Comparison of ENCODE assay signal across 1 cellular context in genomic region chr20:4592316-4593148, GRCh38.
TF ChIP-seq lines count a peak whose summit lies in the region.

No MANE protein-coding gene starts in this region.

TF ChIP-seq in HepG2, 621 proteins besides CTCF, POLR2A, EP300 and RAD21 (continued from another document and continues in another):
- TF ChIP-seq, protein P1, sequence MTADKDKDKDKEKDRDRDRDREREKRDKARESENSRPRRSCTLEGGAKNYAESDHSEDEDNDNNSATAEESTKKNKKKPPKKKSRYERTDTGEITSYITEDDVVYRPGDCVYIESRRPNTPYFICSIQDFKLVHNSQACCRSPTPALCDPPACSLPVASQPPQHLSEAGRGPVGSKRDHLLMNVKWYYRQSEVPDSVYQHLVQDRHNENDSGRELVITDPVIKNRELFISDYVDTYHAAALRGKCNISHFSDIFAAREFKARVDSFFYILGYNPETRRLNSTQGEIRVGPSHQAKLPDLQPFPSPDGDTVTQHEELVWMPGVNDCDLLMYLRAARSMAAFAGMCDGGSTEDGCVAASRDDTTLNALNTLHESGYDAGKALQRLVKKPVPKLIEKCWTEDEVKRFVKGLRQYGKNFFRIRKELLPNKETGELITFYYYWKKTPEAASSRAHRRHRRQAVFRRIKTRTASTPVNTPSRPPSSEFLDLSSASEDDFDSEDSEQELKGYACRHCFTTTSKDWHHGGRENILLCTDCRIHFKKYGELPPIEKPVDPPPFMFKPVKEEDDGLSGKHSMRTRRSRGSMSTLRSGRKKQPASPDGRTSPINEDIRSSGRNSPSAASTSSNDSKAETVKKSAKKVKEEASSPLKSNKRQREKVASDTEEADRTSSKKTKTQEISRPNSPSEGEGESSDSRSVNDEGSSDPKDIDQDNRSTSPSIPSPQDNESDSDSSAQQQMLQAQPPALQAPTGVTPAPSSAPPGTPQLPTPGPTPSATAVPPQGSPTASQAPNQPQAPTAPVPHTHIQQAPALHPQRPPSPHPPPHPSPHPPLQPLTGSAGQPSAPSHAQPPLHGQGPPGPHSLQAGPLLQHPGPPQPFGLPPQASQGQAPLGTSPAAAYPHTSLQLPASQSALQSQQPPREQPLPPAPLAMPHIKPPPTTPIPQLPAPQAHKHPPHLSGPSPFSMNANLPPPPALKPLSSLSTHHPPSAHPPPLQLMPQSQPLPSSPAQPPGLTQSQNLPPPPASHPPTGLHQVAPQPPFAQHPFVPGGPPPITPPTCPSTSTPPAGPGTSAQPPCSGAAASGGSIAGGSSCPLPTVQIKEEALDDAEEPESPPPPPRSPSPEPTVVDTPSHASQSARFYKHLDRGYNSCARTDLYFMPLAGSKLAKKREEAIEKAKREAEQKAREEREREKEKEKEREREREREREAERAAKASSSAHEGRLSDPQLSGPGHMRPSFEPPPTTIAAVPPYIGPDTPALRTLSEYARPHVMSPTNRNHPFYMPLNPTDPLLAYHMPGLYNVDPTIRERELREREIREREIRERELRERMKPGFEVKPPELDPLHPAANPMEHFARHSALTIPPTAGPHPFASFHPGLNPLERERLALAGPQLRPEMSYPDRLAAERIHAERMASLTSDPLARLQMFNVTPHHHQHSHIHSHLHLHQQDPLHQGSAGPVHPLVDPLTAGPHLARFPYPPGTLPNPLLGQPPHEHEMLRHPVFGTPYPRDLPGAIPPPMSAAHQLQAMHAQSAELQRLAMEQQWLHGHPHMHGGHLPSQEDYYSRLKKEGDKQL (CRISPR knock-in tag; IDR thresholded peaks at IDR 0.05; ENCODE audit: low read depth) = no peak
- peak; percentile 85 for TF ChIP-seq ZMYM4 (CRISPR knock-in tag; IDR thresholded peaks at IDR 0.05)
- no peak for TF ChIP-seq GLMP (CRISPR knock-in tag; IDR thresholded peaks at IDR 0.05; ENCODE audit: borderline replicate concordance)
- no peak for TF ChIP-seq ZNF672 (CRISPR knock-in tag; IDR thresholded peaks at IDR 0.05)
- TF ChIP-seq U2AF1 (optimal IDR thresholded peaks at IDR 0.05; ENCODE audit: low read depth, low read length) = peak; percentile 32
- no peak for TF ChIP-seq ZBTB20 (CRISPR knock-in tag; IDR thresholded peaks at IDR 0.05; ENCODE audit: borderline replicate concordance, low read depth)
- TF ChIP-seq TGIF2 (CRISPR knock-in tag; IDR thresholded peaks at IDR 0.05) = 0 out of 2 replicates have a peak, but pooled peaks have one; percentile 39
- no peak for TF ChIP-seq ZNF670 (CRISPR knock-in tag; IDR thresholded peaks at IDR 0.05; ENCODE audit: borderline replicate concordance)
- TF ChIP-seq, protein P2, sequence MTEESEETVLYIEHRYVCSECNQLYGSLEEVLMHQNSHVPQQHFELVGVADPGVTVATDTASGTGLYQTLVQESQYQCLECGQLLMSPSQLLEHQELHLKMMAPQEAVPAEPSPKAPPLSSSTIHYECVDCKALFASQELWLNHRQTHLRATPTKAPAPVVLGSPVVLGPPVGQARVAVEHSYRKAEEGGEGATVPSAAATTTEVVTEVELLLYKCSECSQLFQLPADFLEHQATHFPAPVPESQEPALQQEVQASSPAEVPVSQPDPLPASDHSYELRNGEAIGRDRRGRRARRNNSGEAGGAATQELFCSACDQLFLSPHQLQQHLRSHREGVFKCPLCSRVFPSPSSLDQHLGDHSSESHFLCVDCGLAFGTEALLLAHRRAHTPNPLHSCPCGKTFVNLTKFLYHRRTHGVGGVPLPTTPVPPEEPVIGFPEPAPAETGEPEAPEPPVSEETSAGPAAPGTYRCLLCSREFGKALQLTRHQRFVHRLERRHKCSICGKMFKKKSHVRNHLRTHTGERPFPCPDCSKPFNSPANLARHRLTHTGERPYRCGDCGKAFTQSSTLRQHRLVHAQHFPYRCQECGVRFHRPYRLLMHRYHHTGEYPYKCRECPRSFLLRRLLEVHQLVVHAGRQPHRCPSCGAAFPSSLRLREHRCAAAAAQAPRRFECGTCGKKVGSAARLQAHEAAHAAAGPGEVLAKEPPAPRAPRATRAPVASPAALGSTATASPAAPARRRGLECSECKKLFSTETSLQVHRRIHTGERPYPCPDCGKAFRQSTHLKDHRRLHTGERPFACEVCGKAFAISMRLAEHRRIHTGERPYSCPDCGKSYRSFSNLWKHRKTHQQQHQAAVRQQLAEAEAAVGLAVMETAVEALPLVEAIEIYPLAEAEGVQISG (CRISPR knock-in tag; IDR thresholded peaks at IDR 0.05) = peak; percentile 70
- peak; percentile 59; the same call in 1 of the 2 replicates for TF ChIP-seq ARNTL (CRISPR knock-in tag; IDR thresholded peaks at IDR 0.05)
- no peak; the same call in 1 of the 2 replicates for TF ChIP-seq ZNF337 (CRISPR knock-in tag; IDR thresholded peaks at IDR 0.05; ENCODE audit: borderline replicate concordance, low read depth)
- TF ChIP-seq MIER2 (CRISPR knock-in tag; IDR thresholded peaks at IDR 0.05) = no peak; the same call in 1 of the 2 replicates
- TF ChIP-seq POLR2AphosphoS2 (IDR thresholded peaks at IDR 0.05; ENCODE audit: low read depth, low read length) = no peak
- TF ChIP-seq ZNF207 (IDR thresholded peaks at IDR 0.05; ENCODE audit: borderline replicate concordance) = no peak
- TF ChIP-seq ZSCAN21 (CRISPR knock-in tag; IDR thresholded peaks at IDR 0.05; ENCODE audit: borderline replicate concordance) = peak; percentile 55; the same call in 1 of the 2 replicates
- TF ChIP-seq AKAP8 (CRISPR knock-in tag; IDR thresholded peaks at IDR 0.05) = no peak
- peak; percentile 97 for TF ChIP-seq STAG1 (CRISPR knock-in tag; IDR thresholded peaks at IDR 0.05)
- TF ChIP-seq ARNT (IDR thresholded peaks at IDR 0.05) = no peak
- TF ChIP-seq, protein P3, sequence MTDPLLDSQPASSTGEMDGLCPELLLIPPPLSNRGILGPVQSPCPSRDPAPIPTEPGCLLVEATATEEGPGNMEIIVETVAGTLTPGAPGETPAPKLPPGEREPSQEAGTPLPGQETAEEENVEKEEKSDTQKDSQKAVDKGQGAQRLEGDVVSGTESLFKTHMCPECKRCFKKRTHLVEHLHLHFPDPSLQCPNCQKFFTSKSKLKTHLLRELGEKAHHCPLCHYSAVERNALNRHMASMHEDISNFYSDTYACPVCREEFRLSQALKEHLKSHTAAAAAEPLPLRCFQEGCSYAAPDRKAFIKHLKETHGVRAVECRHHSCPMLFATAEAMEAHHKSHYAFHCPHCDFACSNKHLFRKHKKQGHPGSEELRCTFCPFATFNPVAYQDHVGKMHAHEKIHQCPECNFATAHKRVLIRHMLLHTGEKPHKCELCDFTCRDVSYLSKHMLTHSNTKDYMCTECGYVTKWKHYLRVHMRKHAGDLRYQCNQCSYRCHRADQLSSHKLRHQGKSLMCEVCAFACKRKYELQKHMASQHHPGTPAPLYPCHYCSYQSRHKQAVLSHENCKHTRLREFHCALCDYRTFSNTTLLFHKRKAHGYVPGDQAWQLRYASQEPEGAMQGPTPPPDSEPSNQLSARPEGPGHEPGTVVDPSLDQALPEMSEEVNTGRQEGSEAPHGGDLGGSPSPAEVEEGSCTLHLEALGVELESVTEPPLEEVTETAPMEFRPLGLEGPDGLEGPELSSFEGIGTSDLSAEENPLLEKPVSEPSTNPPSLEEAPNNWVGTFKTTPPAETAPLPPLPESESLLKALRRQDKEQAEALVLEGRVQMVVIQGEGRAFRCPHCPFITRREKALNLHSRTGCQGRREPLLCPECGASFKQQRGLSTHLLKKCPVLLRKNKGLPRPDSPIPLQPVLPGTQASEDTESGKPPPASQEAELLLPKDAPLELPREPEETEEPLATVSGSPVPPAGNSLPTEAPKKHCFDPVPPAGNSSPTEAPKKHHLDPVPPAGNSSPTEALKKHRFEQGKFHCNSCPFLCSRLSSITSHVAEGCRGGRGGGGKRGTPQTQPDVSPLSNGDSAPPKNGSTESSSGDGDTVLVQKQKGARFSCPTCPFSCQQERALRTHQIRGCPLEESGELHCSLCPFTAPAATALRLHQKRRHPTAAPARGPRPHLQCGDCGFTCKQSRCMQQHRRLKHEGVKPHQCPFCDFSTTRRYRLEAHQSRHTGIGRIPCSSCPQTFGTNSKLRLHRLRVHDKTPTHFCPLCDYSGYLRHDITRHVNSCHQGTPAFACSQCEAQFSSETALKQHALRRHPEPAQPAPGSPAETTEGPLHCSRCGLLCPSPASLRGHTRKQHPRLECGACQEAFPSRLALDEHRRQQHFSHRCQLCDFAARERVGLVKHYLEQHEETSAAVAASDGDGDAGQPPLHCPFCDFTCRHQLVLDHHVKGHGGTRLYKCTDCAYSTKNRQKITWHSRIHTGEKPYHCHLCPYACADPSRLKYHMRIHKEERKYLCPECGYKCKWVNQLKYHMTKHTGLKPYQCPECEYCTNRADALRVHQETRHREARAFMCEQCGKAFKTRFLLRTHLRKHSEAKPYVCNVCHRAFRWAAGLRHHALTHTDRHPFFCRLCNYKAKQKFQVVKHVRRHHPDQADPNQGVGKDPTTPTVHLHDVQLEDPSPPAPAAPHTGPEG (CRISPR knock-in tag; IDR thresholded peaks at IDR 0.05) = no peak
- no peak for TF ChIP-seq ZNF234 (CRISPR knock-in tag; conservative IDR thresholded peaks at IDR 0.05)
- TF ChIP-seq, protein P4, sequence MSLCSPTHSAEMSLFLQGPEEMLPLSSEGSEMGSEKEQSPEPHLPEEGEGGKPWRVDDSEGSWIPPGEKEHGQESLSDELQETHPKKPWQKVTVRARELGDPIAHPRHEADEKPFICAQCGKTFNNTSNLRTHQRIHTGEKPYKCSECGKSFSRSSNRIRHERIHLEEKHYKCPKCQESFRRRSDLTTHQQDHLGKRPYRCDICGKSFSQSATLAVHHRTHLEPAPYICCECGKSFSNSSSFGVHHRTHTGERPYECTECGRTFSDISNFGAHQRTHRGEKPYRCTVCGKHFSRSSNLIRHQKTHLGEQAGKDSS (CRISPR knock-in tag; IDR thresholded peaks at IDR 0.05; ENCODE audit: borderline replicate concordance, low read depth) = no peak; the same call in 1 of the 2 replicates
- TF ChIP-seq ZBTB7B (CRISPR knock-in tag; IDR thresholded peaks at IDR 0.05) = peak; percentile 50; the same call in 1 of the 2 replicates
- peak; percentile 77 for TF ChIP-seq IKZF4 (CRISPR knock-in tag; IDR thresholded peaks at IDR 0.05; ENCODE audit: borderline replicate concordance, low read depth, not compliant biosample characterization)
- TF ChIP-seq, protein P5, sequence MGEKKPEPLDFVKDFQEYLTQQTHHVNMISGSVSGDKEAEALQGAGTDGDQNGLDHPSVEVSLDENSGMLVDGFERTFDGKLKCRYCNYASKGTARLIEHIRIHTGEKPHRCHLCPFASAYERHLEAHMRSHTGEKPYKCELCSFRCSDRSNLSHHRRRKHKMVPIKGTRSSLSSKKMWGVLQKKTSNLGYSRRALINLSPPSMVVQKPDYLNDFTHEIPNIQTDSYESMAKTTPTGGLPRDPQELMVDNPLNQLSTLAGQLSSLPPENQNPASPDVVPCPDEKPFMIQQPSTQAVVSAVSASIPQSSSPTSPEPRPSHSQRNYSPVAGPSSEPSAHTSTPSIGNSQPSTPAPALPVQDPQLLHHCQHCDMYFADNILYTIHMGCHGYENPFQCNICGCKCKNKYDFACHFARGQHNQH (CRISPR knock-in tag; IDR thresholded peaks at IDR 0.05) = peak; percentile 49; the same call in 1 of the 2 replicates
- TF ChIP-seq, protein P6, sequence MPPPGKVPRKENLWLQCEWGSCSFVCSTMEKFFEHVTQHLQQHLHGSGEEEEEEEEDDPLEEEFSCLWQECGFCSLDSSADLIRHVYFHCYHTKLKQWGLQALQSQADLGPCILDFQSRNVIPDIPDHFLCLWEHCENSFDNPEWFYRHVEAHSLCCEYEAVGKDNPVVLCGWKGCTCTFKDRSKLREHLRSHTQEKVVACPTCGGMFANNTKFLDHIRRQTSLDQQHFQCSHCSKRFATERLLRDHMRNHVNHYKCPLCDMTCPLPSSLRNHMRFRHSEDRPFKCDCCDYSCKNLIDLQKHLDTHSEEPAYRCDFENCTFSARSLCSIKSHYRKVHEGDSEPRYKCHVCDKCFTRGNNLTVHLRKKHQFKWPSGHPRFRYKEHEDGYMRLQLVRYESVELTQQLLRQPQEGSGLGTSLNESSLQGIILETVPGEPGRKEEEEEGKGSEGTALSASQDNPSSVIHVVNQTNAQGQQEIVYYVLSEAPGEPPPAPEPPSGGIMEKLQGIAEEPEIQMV (CRISPR knock-in tag; IDR thresholded peaks at IDR 0.05; ENCODE audit: low read depth) = 0 out of 2 replicates have a peak, but pooled peaks have one; percentile 62
- no peak for TF ChIP-seq KMT2B (CRISPR knock-in tag; IDR thresholded peaks at IDR 0.05)
- peak; percentile 94; the same call in 1 of the 2 replicates for TF ChIP-seq ZNF354B (CRISPR knock-in tag; IDR thresholded peaks at IDR 0.05)
- TF ChIP-seq ZNF713 (CRISPR knock-in tag; IDR thresholded peaks at IDR 0.05) = no peak
- TF ChIP-seq SMAD9 (CRISPR knock-in tag; IDR thresholded peaks at IDR 0.05) = no peak
- peak; percentile 81; the same call in 1 of the 2 replicates for TF ChIP-seq IRX3 (CRISPR knock-in tag; IDR thresholded peaks at IDR 0.05; ENCODE audit: borderline replicate concordance, low read depth)
- TF ChIP-seq ZNF33A (CRISPR knock-in tag; IDR thresholded peaks at IDR 0.05; ENCODE audit: borderline replicate concordance) = no peak
- TF ChIP-seq, protein P7, sequence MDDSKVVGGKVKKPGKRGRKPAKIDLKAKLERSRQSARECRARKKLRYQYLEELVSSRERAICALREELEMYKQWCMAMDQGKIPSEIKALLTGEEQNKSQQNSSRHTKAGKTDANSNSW (CRISPR knock-in tag; IDR thresholded peaks at IDR 0.05; ENCODE audit: borderline replicate concordance) = peak; percentile 46; the same call in 1 of the 2 replicates
- no peak for TF ChIP-seq SIN3A (IDR thresholded peaks at IDR 0.05; ENCODE audit: borderline replicate concordance, low read depth, low read length)
- no peak for TF ChIP-seq ISX (CRISPR knock-in tag; conservative IDR thresholded peaks at IDR 0.05)
- TF ChIP-seq, protein P8, sequence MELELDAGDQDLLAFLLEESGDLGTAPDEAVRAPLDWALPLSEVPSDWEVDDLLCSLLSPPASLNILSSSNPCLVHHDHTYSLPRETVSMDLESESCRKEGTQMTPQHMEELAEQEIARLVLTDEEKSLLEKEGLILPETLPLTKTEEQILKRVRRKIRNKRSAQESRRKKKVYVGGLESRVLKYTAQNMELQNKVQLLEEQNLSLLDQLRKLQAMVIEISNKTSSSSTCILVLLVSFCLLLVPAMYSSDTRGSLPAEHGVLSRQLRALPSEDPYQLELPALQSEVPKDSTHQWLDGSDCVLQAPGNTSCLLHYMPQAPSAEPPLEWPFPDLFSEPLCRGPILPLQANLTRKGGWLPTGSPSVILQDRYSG (CRISPR knock-in tag; IDR thresholded peaks at IDR 0.05) = no peak
- TF ChIP-seq ZNF530 (CRISPR knock-in tag; IDR thresholded peaks at IDR 0.05; ENCODE audit: low read depth) = no peak
- TF ChIP-seq MAFK (conservative IDR thresholded peaks at IDR 0.05 in 1 of 2, IDR thresholded peaks at IDR 0.05 in 1 of 2; ENCODE audit: low read length in 2 of 2) = no peak
- TF ChIP-seq ZNF44 (CRISPR knock-in tag; IDR thresholded peaks at IDR 0.05) = no peak
